ENCODE assay signal across 9 cellular contexts in genomic region chr5:43213951-43214350, GRCh38. TPM values are rescaled to one million over a fixed set of nuclear protein-coding genes. Genes with fewer than 3 reads are reported as not detected.
"Had no signal": no experiment of that assay in that cellular context is flagged by ENCODE, and none has a peak within 500 bp of the region (broad histone marks: within the 10 kb centered on the region; RNA-seq: fewer than 3 reads in every experiment).

No MANE protein-coding gene starts in this region.

- H3K27ac ChIP-seq: GM23248 had no signal

- H3K9ac ChIP-seq: GM23248 had no signal

- DNase-seq: GM23248, GOT3, H7, HFFc6, IMR-90, KBM-7 had no signal

- H3K9me3 ChIP-seq: HAP-1 had no signal

- H3K27ac Mint-ChIP-seq: HFFc6 had no signal

- H3K4me3 ChIP-seq: GM23248, HAP-1 had no signal

- ATAC-seq: HCT116 had no signal

- H3K4me3 Mint-ChIP-seq: HFFc6 had no signal

- H3K9me3 Mint-ChIP-seq: HFFc6 had no signal

- H2AFZ ChIP-seq: GM23248 had no signal

- H3K36me3 ChIP-seq: HAP-1 had no signal

RNA-seq across cellular contexts. Expression of gene NIM1K, which starts 21.9 kb away (rescaled TPM):
- total RNA-seq: H7, HT-29 had no signal
